17 cellular contexts compared by ENCODE assay signal in the genomic region with DNA sequence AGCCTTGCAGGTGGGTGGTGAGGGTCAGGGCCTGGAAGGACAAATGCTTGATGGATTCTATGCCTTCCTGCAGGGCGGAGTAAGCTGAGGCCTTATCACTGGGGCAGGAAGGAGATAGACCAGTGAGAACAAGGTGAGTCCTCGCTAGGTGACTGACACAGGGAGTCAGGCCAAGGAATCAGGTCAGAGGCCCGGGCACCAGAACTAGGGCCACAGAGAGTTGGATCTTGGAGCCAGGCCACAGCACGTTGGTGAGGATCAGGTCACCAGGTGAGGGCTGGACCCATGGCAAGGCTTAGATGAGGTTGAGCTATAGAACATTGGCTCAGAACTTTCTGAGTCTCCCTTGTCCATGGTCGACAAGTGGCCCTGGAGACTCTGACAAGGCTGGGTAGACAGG.
DNase-seq lines count a peak whose midpoint lies in the region; ATAC-seq, FAIRE-seq and TF ChIP-seq lines count a peak whose summit lies in the region.
"Had no signal": no experiment of that assay in that cellular context is flagged by ENCODE, and none has a peak within 500 bp of the region (broad histone marks: within the 10 kb centered on the region; RNA-seq: fewer than 3 reads in every experiment).

No MANE protein-coding gene starts in this region.

- POLR2A ChIA-PET in HepG2 (lab: Yijun Ruan, JAX), result no interaction called here

- no peak overlapping the region for H2BK5ac ChIP-seq in neuronal stem cell (ENCODE audit: low read length)

- H3K4me1 ChIP-seq in HepG2 (ENCODE audit: insufficient read depth, low read length), result peaks cover 72% of the 10 kb centered on the region
- peaks cover 17 to 22% of the 10 kb centered on the region in 2 donors for H3K4me1 ChIP-seq in neuronal stem cell (ENCODE audit: control insufficient read depth in 2 of 2, insufficient read depth in 1 of 2, low read depth in 1 of 2, low read length in 2 of 2)
- H3K4me1 ChIP-seq: BE2C had no signal

- 94% methylated on average over 5 of the region's 5 CpGs for WGBS in HepG2 (ENCODE audit: low lambda C conversion rate)
- no CpG with 5 or more reads among the region's 5 CpGs for WGBS in neuronal stem cell (ENCODE audit: extremely low coverage in 2 of 2, insufficient read length in 2 of 2, insufficient replicate concordance in 1 of 2), 2 donors

- H3K4ac ChIP-seq in neuronal stem cell (ENCODE audit: low read length), result no peak overlapping the region

- peak overlapping the region; percentile 91 for H4K91ac ChIP-seq in neuronal stem cell (ENCODE audit: low read depth, low read length, poor library complexity)

- TF ChIP-seq CTCF in bronchial epithelial cell (IDR thresholded peaks at IDR 0.05; ENCODE audit: insufficient read depth, low read length, severe bottlenecking) (no peak), HepG2 (CRISPR knock-in tag; IDR thresholded peaks at IDR 0.05) (no peak)

- H2AFZ ChIP-seq in HepG2 (ENCODE audit: low read length), result no peak overlapping the region
- no peak overlapping the region for H2AFZ ChIP-seq in neuronal stem cell (ENCODE audit: low read length)
- H2AFZ ChIP-seq: GM23338 had no signal

- H3K9ac ChIP-seq in HepG2 (ENCODE audit: insufficient read depth, low read depth, low read length) (no peak overlapping the region), neuronal stem cell (ENCODE audit: low read depth, low read length, poor library complexity) (no peak overlapping the region)

- no peaks in the 10 kb centered on the region for H3K79me1 ChIP-seq in neuronal stem cell (ENCODE audit: low read depth, low read length)

- H2BK12ac ChIP-seq in neuronal stem cell (ENCODE audit: low read length), result peak overlapping the region; percentile 64

- H3K36me3 ChIP-seq in bronchial epithelial cell (ENCODE audit: control insufficient read depth, insufficient read depth, low read length), result no peaks in the 10 kb centered on the region
- no peaks in the 10 kb centered on the region for H3K36me3 ChIP-seq in HepG2 (replicated peaks in 1 of 2; ENCODE audit: control insufficient read depth in 1 of 2, insufficient read depth in 2 of 2, low read length in 2 of 2)
- H3K36me3 ChIP-seq in neuronal stem cell (replicated peaks in 1 of 2; ENCODE audit: control insufficient read depth in 2 of 2, insufficient read depth in 2 of 2, low read length in 2 of 2), result no peaks in the 10 kb centered on the region
- H3K36me3 ChIP-seq: BE2C had no signal

- DNase-seq in bronchial epithelial cell (ENCODE audit: low read depth), result no peak
- DNase-seq in HepG2 (ENCODE audit: low spot score), result no peak
- DNase-seq in neuronal stem cell (ENCODE audit: low spot score), result no peak
- DNase-seq in NCI-H1092 (lab: John Stamatoyannopoulos, UW), result no peak
- DNase-seq in T1000 (lab: John Stamatoyannopoulos, UW), result no peak
- DNase-seq: BE2C; CD4-positive, alpha-beta memory T cell; DMS153; DND-41; GDM1; H9 had no signal

- H3K27ac ChIP-seq in HepG2 (ENCODE audit: extremely low read length, insufficient read depth, low read length) (no peak overlapping the region), neuronal stem cell (replicated peaks; ENCODE audit: low read length) (no peak overlapping the region)
- H3K27ac ChIP-seq: A549, C4-2B had no signal

- H3K9me3 ChIP-seq in HepG2 (ENCODE audit: low read length) (no peaks in the 10 kb centered on the region), neuronal stem cell (replicated peaks in 1 of 2; ENCODE audit: control insufficient read depth in 2 of 2, insufficient read depth in 1 of 2, low read depth in 1 of 2, low read length in 2 of 2) (peaks cover 2 to 6% of the 10 kb centered on the region in 2 donors)
- H3K9me3 ChIP-seq: A549, BE2C had no signal

- H2BK120ac ChIP-seq in neuronal stem cell (ENCODE audit: low read depth, low read length), result no peak overlapping the region

- CTCF ChIA-PET in HepG2 (lab: Yijun Ruan, JAX; ENCODE audit: low intra/inter-chr PET ratio, low total read pairs), result no interaction called here

- H4K8ac ChIP-seq in neuronal stem cell (ENCODE audit: low read depth, low read length), result no peak overlapping the region

- TF ChIP-seq RAD21 in HepG2 (CRISPR knock-in tag; IDR thresholded peaks at IDR 0.05), result no peak

- no peak for TF ChIP-seq POLR2A in HepG2 (IDR thresholded peaks at IDR 0.05; ENCODE audit: insufficient read depth in 1 of 2, low read depth in 2 of 2, low read length in 2 of 2)

- H4K20me1 ChIP-seq in HepG2 (ENCODE audit: insufficient read depth, low read length), result no peaks in the 10 kb centered on the region

- TF ChIP-seq EP300 in HepG2 (IDR thresholded peaks at IDR 0.05; ENCODE audit: low read depth in 2 of 2, low read length in 2 of 2) (no peak), HepG2 (CRISPR knock-in tag; IDR thresholded peaks at IDR 0.05; ENCODE audit: borderline replicate concordance) (no peak)

- H2AK5ac ChIP-seq in neuronal stem cell (ENCODE audit: low read depth, low read length), result peak overlapping the region; percentile 6

- FAIRE-seq in bronchial epithelial cell (lab: Jason Lieb, UNC), result peak; percentile 77
- FAIRE-seq in HepG2 (lab: Jason Lieb, UNC), result no peak
- FAIRE-seq: A549, D721Med, GM12892 had no signal

- peak overlapping the region; percentile 81 for H3K18ac ChIP-seq in neuronal stem cell (ENCODE audit: low read length)

- intact Hi-C loops in HepG2 (cut with micrococcal nuclease; ENCODE audit: unreplicated experiment), result no loop called here

- H3K4me2 ChIP-seq in HepG2 (ENCODE audit: low read depth, low read length) (no peak overlapping the region), neuronal stem cell (ENCODE audit: insufficient read depth, low read length, poor library complexity, severe bottlenecking) (no peak overlapping the region)
- H3K4me2 ChIP-seq: A549, GM23338 had no signal

- no TSS peak for BruUV-seq in HepG2 (replicated peaks; lab: Mats Ljungman, UMichigan)

- H3K4me3 ChIP-seq in bronchial epithelial cell (ENCODE audit: low read depth, low read length), result no peak overlapping the region
- H3K4me3 ChIP-seq in HepG2 (replicated peaks in 1 of 3; ENCODE audit: insufficient read depth in 1 of 3, low read depth in 2 of 3, low read length in 3 of 3), result no peak overlapping the region
- H3K4me3 ChIP-seq in neuronal stem cell (ENCODE audit: low read length in 2 of 2), result no peak overlapping the region
- H3K4me3 ChIP-seq: A549, GM23338 had no signal

- in situ Hi-C loops in HepG2 (cut with HindIII; ENCODE audit: extremely low pct_ligation_motif_present, low pct_unique_long_range_greater_than_20kb), result loop anchor here (10.0 kb wide), 1 partner anchor 327 kb away; a partner anchor contains a TSS

- ATAC-seq in HepG2, result no peak
- ATAC-seq in HG02571 (IDR thresholded peaks at IDR 0.05; ENCODE audit: unreplicated experiment), result no peak
- ATAC-seq: A549, GM23338 had no signal

- no peak overlapping the region for H3K14ac ChIP-seq in neuronal stem cell (ENCODE audit: low read length)

- no peak overlapping the region for H3K23ac ChIP-seq in neuronal stem cell (ENCODE audit: low read depth, low read length, poor library complexity)

- H3K79me2 ChIP-seq in HepG2 (ENCODE audit: insufficient read depth, low read length), result no peaks in the 10 kb centered on the region

- no peaks in the 10 kb centered on the region for H3K27me3 ChIP-seq in bronchial epithelial cell (ENCODE audit: control insufficient read depth, insufficient read depth, low read length)
- H3K27me3 ChIP-seq in HepG2 (ENCODE audit: control insufficient read depth in 1 of 2, insufficient read depth in 2 of 2, low read length in 2 of 2), result no peaks in the 10 kb centered on the region
- H3K27me3 ChIP-seq in neuronal stem cell (ENCODE audit: control insufficient read depth in 3 of 3, insufficient read depth in 3 of 3, low read depth in 1 of 3, low read length in 3 of 3), result no peaks in the 10 kb centered on the region
- H3K27me3 ChIP-seq: BE2C had no signal

- H2BK15ac ChIP-seq in neuronal stem cell (ENCODE audit: low read length), result peak overlapping the region; percentile 29

TF ChIP-seq in HepG2, 621 proteins besides CTCF, POLR2A, EP300 and RAD21:
- TF ChIP-seq, protein P1, sequence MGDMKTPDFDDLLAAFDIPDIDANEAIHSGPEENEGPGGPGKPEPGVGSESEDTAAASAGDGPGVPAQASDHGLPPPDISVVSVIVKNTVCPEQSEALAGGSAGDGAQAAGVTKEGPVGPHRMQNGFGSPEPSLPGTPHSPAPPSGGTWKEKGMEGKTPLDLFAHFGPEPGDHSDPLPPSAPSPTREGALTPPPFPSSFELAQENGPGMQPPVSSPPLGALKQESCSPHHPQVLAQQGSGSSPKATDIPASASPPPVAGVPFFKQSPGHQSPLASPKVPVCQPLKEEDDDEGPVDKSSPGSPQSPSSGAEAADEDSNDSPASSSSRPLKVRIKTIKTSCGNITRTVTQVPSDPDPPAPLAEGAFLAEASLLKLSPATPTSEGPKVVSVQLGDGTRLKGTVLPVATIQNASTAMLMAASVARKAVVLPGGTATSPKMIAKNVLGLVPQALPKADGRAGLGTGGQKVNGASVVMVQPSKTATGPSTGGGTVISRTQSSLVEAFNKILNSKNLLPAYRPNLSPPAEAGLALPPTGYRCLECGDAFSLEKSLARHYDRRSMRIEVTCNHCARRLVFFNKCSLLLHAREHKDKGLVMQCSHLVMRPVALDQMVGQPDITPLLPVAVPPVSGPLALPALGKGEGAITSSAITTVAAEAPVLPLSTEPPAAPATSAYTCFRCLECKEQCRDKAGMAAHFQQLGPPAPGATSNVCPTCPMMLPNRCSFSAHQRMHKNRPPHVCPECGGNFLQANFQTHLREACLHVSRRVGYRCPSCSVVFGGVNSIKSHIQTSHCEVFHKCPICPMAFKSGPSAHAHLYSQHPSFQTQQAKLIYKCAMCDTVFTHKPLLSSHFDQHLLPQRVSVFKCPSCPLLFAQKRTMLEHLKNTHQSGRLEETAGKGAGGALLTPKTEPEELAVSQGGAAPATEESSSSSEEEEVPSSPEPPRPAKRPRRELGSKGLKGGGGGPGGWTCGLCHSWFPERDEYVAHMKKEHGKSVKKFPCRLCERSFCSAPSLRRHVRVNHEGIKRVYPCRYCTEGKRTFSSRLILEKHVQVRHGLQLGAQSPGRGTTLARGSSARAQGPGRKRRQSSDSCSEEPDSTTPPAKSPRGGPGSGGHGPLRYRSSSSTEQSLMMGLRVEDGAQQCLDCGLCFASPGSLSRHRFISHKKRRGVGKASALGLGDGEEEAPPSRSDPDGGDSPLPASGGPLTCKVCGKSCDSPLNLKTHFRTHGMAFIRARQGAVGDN (CRISPR knock-in tag; IDR thresholded peaks at IDR 0.05), result peak; percentile 28; the same call in 1 of the 2 replicates
- TF ChIP-seq, protein P2, sequence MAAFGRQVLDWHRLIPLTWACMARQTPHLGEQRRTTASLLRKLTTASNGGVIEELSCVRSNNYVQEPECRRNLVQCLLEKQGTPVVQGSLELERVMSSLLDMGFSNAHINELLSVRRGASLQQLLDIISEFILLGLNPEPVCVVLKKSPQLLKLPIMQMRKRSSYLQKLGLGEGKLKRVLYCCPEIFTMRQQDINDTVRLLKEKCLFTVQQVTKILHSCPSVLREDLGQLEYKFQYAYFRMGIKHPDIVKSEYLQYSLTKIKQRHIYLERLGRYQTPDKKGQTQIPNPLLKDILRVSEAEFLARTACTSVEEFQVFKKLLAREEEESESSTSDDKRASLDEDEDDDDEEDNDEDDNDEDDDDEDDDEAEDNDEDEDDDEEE (CRISPR knock-in tag; IDR thresholded peaks at IDR 0.05), result no peak
